8 cellular contexts compared by ENCODE assay signal in the genomic region with DNA sequence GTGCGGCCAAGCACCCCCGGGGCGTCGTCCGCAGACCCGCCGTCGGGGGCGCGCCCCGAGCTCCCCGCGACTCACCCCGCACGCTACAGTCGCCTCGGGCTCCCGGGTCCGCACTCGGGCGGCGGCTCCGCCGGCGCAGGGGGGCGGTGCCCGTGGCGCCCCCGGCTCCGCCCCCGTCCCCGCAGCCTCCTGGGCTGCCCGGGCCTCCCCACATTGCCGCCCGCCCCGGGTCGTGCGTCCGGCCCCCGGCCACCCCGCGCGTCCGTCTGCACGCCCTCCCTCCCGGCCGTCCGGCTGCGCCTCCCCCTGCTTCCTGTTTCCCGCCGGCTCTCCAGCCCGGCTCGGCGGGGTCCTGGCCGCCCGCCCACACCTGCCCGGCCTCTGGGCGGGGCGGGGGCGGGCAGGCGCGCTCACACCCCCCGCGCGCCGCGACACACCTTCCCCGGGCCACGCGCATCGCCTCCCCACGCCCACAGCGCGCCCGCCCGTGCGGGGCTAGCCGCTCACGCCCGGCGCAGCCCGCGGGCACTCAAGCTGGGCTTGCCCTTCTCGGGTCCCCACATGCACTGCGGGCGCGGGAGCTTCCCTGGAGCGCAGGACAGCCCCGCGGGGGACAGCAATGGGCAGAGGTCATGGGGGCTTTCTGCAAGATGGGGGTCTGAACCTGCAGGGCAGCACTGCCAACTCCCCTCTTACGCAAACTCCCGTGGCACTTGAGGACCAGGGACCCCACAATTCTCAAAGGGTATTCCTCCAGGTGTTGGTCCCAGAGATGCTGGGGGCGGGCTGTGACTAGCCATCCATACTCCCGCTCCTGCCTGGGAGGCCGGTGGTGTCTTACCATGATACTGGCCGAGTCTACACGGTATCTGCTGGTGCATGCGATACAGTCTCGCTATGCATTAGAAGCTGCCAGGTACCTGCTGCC. TPM values are rescaled to one million over a fixed set of nuclear protein-coding genes. Genes with fewer than 3 reads are reported as not detected.
DNase-seq lines count a peak whose midpoint lies in the region; ATAC-seq and TF ChIP-seq lines count a peak whose summit lies in the region.

A gene with protein sequence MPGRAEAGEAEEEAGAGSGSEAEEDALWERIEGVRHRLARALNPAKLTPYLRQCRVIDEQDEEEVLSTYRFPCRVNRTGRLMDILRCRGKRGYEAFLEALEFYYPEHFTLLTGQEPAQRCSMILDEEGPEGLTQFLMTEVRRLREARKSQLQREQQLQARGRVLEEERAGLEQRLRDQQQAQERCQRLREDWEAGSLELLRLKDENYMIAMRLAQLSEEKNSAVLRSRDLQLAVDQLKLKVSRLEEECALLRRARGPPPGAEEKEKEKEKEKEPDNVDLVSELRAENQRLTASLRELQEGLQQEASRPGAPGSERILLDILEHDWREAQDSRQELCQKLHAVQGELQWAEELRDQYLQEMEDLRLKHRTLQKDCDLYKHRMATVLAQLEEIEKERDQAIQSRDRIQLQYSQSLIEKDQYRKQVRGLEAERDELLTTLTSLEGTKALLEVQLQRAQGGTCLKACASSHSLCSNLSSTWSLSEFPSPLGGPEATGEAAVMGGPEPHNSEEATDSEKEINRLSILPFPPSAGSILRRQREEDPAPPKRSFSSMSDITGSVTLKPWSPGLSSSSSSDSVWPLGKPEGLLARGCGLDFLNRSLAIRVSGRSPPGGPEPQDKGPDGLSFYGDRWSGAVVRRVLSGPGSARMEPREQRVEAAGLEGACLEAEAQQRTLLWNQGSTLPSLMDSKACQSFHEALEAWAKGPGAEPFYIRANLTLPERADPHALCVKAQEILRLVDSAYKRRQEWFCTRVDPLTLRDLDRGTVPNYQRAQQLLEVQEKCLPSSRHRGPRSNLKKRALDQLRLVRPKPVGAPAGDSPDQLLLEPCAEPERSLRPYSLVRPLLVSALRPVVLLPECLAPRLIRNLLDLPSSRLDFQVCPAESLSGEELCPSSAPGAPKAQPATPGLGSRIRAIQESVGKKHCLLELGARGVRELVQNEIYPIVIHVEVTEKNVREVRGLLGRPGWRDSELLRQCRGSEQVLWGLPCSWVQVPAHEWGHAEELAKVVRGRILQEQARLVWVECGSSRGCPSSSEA (minus strand): TSS at position 148 of the 928 bp plus-strand sequence. CDS start 215 bp downstream, outside the sequence.

- DNase-seq in COLO668 (lab: John Stamatoyannopoulos, UW; ENCODE audit: unreplicated experiment) (peak; percentile 65), MG63 (peak; percentile 66), T47D (ENCODE audit: low read depth in 1 of 2, low spot score in 1 of 2) (peak; percentile 61 to 73), left colon (peak in 1 of 2 donors; percentile 70), suprapubic skin (ENCODE audit: low spot score in 2 of 2) (no peak)

- H3K27me3 ChIP-seq in MG63 (no peaks in the 10 kb centered on the region), suprapubic skin (peaks cover 28% of the 10 kb centered on the region)

- H3K4me3 ChIP-seq in MG63 (peak within 1 kb of the TSS; percentile 68), suprapubic skin (peak within 1 kb of the TSS; percentile 75)

- no peak for TF ChIP-seq POLR2A in suprapubic skin (IDR thresholded peaks at IDR 0.05)

- H3K4me1 ChIP-seq in suprapubic skin: peaks cover 26% of the 10 kb centered on the region

- WGBS in suprapubic skin: 34% methylated on average over 9 of the region's 99 CpGs

- intact Hi-C loops in left colon (cut with DNase I, micrococcal nuclease): no loop called here

- in situ Hi-C loops in T47D (cut with HindIII; ENCODE audit: low pct_unique_long_range_greater_than_20kb, low sequenced_read_pairs): no loop called here

- peak within 1 kb of the TSS; percentile 60 for H3K27ac ChIP-seq in suprapubic skin

- ATAC-seq in left colon (peak; percentile 71), GM18907 (IDR thresholded peaks at IDR 0.05; ENCODE audit: unreplicated experiment) (no peak), HG02571 (IDR thresholded peaks at IDR 0.05; ENCODE audit: unreplicated experiment) (no peak), GM19467 (IDR thresholded peaks at IDR 0.05; ENCODE audit: unreplicated experiment) (no peak)

- no peak for TF ChIP-seq EP300 in suprapubic skin (IDR thresholded peaks at IDR 0.05)

- H3K36me3 ChIP-seq in MG63: peaks cover 21% of the 10 kb centered on the region
- H3K36me3 ChIP-seq in suprapubic skin: no peaks in the 10 kb centered on the region

- no peak for TF ChIP-seq CTCF in suprapubic skin (IDR thresholded peaks at IDR 0.05)

- H3K9me3 ChIP-seq in MG63 (no peaks in the 10 kb centered on the region), suprapubic skin (no peaks in the 10 kb centered on the region)

RNA-seq across cellular contexts. Expression of the gene that starts here (rescaled TPM):
- 17.1 and 18.9 TPM in 2 replicates for total RNA-seq in MG63 (2014; rRNA removed; shearing (Covaris generic); ENCODE audit: low replicate concordance)
- total RNA-seq in left colon (10 to 100 TPM; 64.1 to 66.4 TPM), suprapubic skin (10 to 100 TPM; 12.2 to 17.3 (median 14.8) TPM)

Comparison
In these comparisons a context has a peak if more than half of its experiments do, and no peak if none do; other contexts are left out.
1. DNase-seq: peak in COLO668 (single experiment), MG63 (single experiment) and T47D (2 of 2); none in suprapubic skin (0 of 2).